In the genomic region with DNA sequence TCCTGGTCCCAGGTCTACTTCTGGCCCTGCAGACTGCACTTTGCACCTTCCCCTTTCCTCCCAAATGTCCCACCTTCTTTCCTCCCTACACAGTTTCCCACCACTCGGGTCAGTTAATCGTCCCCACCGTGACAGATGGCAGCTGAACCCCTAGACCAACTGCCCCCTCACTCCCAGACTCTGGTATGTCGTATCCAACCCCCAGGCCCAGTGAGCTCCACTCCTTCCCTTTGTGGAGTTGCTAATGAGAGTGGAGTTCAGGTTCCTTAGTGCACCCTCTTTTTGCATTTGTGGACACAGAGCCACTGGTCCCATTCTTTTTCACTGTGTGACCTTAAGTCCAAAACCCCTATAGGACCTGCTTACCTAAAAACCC, we compare ENCODE assay signal across 11 cellular contexts. TPM values are rescaled to one million over a fixed set of nuclear protein-coding genes. Genes with fewer than 3 reads are reported as not detected.
DNase-seq lines count a peak whose midpoint lies in the region; ATAC-seq and TF ChIP-seq lines count a peak whose summit lies in the region.
"Had no signal": no experiment of that assay in that cellular context is flagged by ENCODE, and none has a peak within 500 bp of the region (broad histone marks: within the 10 kb centered on the region; RNA-seq: fewer than 3 reads in every experiment).

No MANE protein-coding gene starts in this region.

- TF ChIP-seq CTCF in ascending aorta (IDR thresholded peaks at IDR 0.05) (no peak), lung (IDR thresholded peaks at IDR 0.05; ENCODE audit: control extremely low read depth, extremely low read depth) (no peak)

- H3K36me3 Mint-ChIP-seq in T-helper 1 cell treated with Interleukin-12 subunit alpha and Interleukin-12 subunit beta and Interleukin-4 antibody, amounts not matched to agents 30 μg/mL and 1 μg/mL, for 36 hours (ENCODE audit: low read depth), result peaks cover 6% of the 10 kb centered on the region

- ATAC-seq in lung (ENCODE audit: insufficient read depth, low FRiP score), result no peak

- no peaks in the 10 kb centered on the region for H3K9me3 Mint-ChIP-seq in T-helper 1 cell treated with Interleukin-12 subunit alpha and Interleukin-12 subunit beta and Interleukin-4 antibody, amounts not matched to agents 30 μg/mL and 1 μg/mL, for 36 hours

- H3K27me3 Mint-ChIP-seq in T-helper 1 cell treated with Interleukin-12 subunit alpha and Interleukin-12 subunit beta and Interleukin-4 antibody, amounts not matched to agents 30 μg/mL and 1 μg/mL, for 36 hours (ENCODE audit: low read depth), result peaks cover 79% of the 10 kb centered on the region

- intact Hi-C loops in ascending aorta (cut with DNase I), result loop anchor here (2.0 to 5.0 kb wide), 2 partner anchors 126 to 379 kb away; a partner anchor contains a TSS

- H3K36me3 ChIP-seq in ascending aorta (no peaks in the 10 kb centered on the region), lung (ENCODE audit: control insufficient read depth in 2 of 2, insufficient read depth in 2 of 2, low read length in 2 of 2) (no peaks in the 10 kb centered on the region)

- H3K9me3 ChIP-seq in ascending aorta, result no peaks in the 10 kb centered on the region
- H3K9me3 ChIP-seq in lung (ENCODE audit: control insufficient read depth in 2 of 2, insufficient read depth in 1 of 2, low read length in 1 of 2), result no peaks in the 10 kb centered on the region

- DNase-seq in T-helper 1 cell (no peak), ascending aorta (ENCODE audit: low spot score in 2 of 2) (no peak), lung (ENCODE audit: low spot score) (no peak), substantia nigra (lab: John Stamatoyannopoulos, UW) (no peak), AG08395 (ENCODE audit: low spot score) (no peak), NCI-H2081 (lab: John Stamatoyannopoulos, UW) (no peak), SHP77 (lab: John Stamatoyannopoulos, UW) (no peak)
- DNase-seq: NCI-H1436 treated with DMSO at 0.1 percent for 48 hours had no signal

- H3K27ac Mint-ChIP-seq in T-helper 1 cell treated with Interleukin-12 subunit alpha and Interleukin-12 subunit beta and Interleukin-4 antibody, amounts not matched to agents 30 μg/mL and 1 μg/mL, for 36 hours, result peak overlapping the region; percentile 62

- H3K27me3 ChIP-seq in ascending aorta, result no peaks in the 10 kb centered on the region
- no peaks in the 10 kb centered on the region for H3K27me3 ChIP-seq in lung (ENCODE audit: control insufficient read depth, insufficient read depth)

- H3K27ac ChIP-seq in ascending aorta (peak overlapping the region; percentile 47 to 66), lung (ENCODE audit: low read depth in 1 of 2, low read length in 1 of 2) (peak overlapping the region; percentile 63 to 81), substantia nigra (ENCODE audit: low read depth, low read length, poor library complexity, severe bottlenecking) (peak overlapping the region; percentile 64)
- H3K27ac ChIP-seq: epithelial cell of prostate had no signal

- peak overlapping the region; percentile 92 for H3K4me3 Mint-ChIP-seq in T-helper 1 cell treated with Interleukin-12 subunit alpha and Interleukin-12 subunit beta and Interleukin-4 antibody, amounts not matched to agents 30 μg/mL and 1 μg/mL, for 36 hours

- H3K4me1 ChIP-seq in ascending aorta, result peaks cover 14 to 19% of the 10 kb centered on the region in 2 donors
- H3K4me1 ChIP-seq in lung (ENCODE audit: control insufficient read depth in 2 of 2, insufficient read depth in 2 of 2, low read length in 2 of 2), result peaks cover 4 to 11% of the 10 kb centered on the region in 2 donors

- peak overlapping the region; percentile 93 to 99 for H3K4me3 ChIP-seq in ascending aorta
- H3K4me3 ChIP-seq in lung, result peak overlapping the region; percentile 9
- H3K4me3 ChIP-seq: GM12878 had no signal

- 67 to 85% methylated on average over 4 of the region's 4 CpGs for WGBS in lung, 2 donors

- peaks cover 62% of the 10 kb centered on the region for H3K4me1 Mint-ChIP-seq in T-helper 1 cell treated with Interleukin-12 subunit alpha and Interleukin-12 subunit beta and Interleukin-4 antibody, amounts not matched to agents 30 μg/mL and 1 μg/mL, for 36 hours (ENCODE audit: low read depth)

RNA-seq across cellular contexts. Expression of a gene that starts 1.8 kb away (rescaled TPM):
- 14.3 TPM for total RNA-seq in ascending aorta
- 10 to 100 TPM; 14.5 to 14.7 TPM for total RNA-seq in lung
- 10 to 100 TPM in 1 of 2 donors, 1 to 10 TPM in 1; 4.6 to 11.6 TPM for polyA plus RNA-seq in lung
